ENCODE assay signal across 2 cellular contexts in the genomic region with DNA sequence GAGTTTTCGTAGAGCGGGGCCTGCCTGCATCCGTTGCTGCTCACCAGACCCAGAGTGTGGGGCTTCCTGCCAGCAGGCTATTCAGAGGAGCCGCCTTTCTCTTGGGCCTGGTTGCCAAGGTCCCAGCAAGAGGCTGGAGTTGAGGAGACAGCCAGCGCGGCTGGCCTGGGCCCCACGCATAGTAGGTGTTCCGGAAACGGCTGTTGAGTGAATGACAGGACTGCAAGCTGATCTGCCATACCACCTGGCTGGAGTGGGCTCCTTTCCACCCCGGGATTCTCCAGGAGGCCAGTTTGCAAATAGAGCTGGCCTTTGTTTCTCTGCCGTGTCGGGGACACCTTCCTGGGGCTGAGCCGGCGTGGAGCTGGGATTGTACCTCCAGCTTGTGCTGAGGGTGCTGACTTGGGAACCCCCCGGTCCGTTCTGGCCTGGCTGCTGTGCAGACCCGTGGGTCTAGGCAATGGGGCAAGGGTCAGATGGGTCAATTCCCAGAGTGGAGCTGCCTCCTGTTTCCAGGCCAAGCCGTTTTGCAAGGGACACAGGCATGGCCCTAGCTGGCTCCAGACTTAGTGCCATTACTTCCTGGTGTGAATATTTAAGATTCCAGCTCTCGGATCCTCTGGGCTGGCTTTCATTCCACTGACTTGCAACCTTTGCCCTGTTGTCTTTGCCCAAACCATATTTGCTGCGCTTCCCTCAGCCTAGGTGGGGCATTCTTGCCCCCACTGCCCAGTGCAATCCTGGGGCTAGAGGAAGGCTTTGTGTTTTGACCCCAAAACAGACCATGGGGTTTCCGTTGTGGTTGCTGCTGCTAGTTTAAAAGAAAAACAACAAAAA.
TF ChIP-seq lines count a peak whose summit lies in the region.

No MANE protein-coding gene starts in this region.

TF ChIP-seq in GM23338, 12 proteins besides CTCF, POLR2A, EP300 and RAD21 (continued from another document):
- TF ChIP-seq, protein P1, sequence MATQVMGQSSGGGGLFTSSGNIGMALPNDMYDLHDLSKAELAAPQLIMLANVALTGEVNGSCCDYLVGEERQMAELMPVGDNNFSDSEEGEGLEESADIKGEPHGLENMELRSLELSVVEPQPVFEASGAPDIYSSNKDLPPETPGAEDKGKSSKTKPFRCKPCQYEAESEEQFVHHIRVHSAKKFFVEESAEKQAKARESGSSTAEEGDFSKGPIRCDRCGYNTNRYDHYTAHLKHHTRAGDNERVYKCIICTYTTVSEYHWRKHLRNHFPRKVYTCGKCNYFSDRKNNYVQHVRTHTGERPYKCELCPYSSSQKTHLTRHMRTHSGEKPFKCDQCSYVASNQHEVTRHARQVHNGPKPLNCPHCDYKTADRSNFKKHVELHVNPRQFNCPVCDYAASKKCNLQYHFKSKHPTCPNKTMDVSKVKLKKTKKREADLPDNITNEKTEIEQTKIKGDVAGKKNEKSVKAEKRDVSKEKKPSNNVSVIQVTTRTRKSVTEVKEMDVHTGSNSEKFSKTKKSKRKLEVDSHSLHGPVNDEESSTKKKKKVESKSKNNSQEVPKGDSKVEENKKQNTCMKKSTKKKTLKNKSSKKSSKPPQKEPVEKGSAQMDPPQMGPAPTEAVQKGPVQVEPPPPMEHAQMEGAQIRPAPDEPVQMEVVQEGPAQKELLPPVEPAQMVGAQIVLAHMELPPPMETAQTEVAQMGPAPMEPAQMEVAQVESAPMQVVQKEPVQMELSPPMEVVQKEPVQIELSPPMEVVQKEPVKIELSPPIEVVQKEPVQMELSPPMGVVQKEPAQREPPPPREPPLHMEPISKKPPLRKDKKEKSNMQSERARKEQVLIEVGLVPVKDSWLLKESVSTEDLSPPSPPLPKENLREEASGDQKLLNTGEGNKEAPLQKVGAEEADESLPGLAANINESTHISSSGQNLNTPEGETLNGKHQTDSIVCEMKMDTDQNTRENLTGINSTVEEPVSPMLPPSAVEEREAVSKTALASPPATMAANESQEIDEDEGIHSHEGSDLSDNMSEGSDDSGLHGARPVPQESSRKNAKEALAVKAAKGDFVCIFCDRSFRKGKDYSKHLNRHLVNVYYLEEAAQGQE (IDR thresholded peaks at IDR 0.05; ENCODE audit: unreplicated experiment): no peak
- TF ChIP-seq ZNF331 (CRISPR knock-in tag; IDR thresholded peaks at IDR 0.05; ENCODE audit: low read depth) (no peak), EZH2phosphoT487 (IDR thresholded peaks at IDR 0.05; ENCODE audit: unreplicated experiment) (no peak), ZNF114 (CRISPR knock-in tag; IDR thresholded peaks at IDR 0.05) (no peak), JUNB (IDR thresholded peaks at IDR 0.05; ENCODE audit: unreplicated experiment) (no peak)
- TF ChIP-seq, protein P2, sequence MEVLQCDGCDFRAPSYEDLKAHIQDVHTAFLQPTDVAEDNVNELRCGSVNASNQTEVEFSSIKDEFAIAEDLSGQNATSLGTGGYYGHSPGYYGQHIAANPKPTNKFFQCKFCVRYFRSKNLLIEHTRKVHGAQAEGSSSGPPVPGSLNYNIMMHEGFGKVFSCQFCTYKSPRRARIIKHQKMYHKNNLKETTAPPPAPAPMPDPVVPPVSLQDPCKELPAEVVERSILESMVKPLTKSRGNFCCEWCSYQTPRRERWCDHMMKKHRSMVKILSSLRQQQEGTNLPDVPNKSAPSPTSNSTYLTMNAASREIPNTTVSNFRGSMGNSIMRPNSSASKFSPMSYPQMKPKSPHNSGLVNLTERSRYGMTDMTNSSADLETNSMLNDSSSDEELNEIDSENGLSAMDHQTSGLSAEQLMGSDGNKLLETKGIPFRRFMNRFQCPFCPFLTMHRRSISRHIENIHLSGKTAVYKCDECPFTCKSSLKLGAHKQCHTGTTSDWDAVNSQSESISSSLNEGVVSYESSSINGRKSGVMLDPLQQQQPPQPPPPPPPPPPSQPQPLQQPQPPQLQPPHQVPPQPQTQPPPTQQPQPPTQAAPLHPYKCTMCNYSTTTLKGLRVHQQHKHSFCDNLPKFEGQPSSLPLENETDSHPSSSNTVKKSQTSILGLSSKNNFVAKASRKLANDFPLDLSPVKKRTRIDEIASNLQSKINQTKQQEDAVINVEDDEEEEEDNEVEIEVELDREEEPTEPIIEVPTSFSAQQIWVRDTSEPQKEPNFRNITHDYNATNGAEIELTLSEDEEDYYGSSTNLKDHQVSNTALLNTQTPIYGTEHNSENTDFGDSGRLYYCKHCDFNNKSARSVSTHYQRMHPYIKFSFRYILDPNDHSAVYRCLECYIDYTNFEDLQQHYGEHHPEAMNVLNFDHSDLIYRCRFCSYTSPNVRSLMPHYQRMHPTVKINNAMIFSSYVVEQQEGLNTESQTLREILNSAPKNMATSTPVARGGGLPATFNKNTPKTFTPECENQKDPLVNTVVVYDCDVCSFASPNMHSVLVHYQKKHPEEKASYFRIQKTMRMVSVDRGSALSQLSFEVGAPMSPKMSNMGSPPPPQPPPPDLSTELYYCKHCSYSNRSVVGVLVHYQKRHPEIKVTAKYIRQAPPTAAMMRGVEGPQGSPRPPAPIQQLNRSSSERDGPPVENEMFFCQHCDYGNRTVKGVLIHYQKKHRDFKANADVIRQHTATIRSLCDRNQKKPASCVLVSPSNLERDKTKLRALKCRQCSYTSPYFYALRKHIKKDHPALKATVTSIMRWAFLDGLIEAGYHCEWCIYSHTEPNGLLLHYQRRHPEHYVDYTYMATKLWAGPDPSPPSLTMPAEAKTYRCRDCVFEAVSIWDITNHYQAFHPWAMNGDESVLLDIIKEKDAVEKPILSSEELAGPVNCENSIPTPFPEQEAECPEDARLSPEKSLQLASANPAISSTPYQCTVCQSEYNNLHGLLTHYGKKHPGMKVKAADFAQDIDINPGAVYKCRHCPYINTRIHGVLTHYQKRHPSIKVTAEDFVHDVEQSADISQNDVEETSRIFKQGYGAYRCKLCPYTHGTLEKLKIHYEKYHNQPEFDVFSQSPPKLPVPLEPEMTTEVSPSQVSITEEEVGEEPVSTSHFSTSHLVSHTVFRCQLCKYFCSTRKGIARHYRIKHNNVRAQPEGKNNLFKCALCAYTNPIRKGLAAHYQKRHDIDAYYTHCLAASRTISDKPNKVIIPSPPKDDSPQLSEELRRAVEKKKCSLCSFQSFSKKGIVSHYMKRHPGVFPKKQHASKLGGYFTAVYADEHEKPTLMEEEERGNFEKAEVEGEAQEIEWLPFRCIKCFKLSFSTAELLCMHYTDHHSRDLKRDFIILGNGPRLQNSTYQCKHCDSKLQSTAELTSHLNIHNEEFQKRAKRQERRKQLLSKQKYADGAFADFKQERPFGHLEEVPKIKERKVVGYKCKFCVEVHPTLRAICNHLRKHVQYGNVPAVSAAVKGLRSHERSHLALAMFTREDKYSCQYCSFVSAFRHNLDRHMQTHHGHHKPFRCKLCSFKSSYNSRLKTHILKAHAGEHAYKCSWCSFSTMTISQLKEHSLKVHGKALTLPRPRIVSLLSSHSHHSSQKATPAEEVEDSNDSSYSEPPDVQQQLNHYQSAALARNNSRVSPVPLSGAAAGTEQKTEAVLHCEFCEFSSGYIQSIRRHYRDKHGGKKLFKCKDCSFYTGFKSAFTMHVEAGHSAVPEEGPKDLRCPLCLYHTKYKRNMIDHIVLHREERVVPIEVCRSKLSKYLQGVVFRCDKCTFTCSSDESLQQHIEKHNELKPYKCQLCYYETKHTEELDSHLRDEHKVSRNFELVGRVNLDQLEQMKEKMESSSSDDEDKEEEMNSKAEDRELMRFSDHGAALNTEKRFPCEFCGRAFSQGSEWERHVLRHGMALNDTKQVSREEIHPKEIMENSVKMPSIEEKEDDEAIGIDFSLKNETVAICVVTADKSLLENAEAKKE (CRISPR knock-in tag; IDR thresholded peaks at IDR 0.05): no peak

TF ChIP-seq in liver, 16 proteins besides CTCF, POLR2A, EP300 and RAD21 (continued from another document):
- TF ChIP-seq, protein P3, sequence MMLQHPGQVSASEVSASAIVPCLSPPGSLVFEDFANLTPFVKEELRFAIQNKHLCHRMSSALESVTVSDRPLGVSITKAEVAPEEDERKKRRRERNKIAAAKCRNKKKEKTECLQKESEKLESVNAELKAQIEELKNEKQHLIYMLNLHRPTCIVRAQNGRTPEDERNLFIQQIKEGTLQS (IDR thresholded peaks at IDR 0.05): no peak
- TF ChIP-seq GABPA (IDR thresholded peaks at IDR 0.05 in 1 of 2, conservative IDR thresholded peaks at IDR 0.05 in 1 of 2): no peak
